In genomic region chr2:64848363-64848762, GRCh38 we compare ENCODE assay signal across 1 cellular context.
TF ChIP-seq lines count a peak whose summit lies in the region.

No MANE protein-coding gene starts in this region.

TF ChIP-seq in HepG2, 621 proteins besides CTCF, POLR2A, EP300 and RAD21 (continued from another document):
- TF ChIP-seq, protein P1, sequence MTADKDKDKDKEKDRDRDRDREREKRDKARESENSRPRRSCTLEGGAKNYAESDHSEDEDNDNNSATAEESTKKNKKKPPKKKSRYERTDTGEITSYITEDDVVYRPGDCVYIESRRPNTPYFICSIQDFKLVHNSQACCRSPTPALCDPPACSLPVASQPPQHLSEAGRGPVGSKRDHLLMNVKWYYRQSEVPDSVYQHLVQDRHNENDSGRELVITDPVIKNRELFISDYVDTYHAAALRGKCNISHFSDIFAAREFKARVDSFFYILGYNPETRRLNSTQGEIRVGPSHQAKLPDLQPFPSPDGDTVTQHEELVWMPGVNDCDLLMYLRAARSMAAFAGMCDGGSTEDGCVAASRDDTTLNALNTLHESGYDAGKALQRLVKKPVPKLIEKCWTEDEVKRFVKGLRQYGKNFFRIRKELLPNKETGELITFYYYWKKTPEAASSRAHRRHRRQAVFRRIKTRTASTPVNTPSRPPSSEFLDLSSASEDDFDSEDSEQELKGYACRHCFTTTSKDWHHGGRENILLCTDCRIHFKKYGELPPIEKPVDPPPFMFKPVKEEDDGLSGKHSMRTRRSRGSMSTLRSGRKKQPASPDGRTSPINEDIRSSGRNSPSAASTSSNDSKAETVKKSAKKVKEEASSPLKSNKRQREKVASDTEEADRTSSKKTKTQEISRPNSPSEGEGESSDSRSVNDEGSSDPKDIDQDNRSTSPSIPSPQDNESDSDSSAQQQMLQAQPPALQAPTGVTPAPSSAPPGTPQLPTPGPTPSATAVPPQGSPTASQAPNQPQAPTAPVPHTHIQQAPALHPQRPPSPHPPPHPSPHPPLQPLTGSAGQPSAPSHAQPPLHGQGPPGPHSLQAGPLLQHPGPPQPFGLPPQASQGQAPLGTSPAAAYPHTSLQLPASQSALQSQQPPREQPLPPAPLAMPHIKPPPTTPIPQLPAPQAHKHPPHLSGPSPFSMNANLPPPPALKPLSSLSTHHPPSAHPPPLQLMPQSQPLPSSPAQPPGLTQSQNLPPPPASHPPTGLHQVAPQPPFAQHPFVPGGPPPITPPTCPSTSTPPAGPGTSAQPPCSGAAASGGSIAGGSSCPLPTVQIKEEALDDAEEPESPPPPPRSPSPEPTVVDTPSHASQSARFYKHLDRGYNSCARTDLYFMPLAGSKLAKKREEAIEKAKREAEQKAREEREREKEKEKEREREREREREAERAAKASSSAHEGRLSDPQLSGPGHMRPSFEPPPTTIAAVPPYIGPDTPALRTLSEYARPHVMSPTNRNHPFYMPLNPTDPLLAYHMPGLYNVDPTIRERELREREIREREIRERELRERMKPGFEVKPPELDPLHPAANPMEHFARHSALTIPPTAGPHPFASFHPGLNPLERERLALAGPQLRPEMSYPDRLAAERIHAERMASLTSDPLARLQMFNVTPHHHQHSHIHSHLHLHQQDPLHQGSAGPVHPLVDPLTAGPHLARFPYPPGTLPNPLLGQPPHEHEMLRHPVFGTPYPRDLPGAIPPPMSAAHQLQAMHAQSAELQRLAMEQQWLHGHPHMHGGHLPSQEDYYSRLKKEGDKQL (CRISPR knock-in tag; IDR thresholded peaks at IDR 0.05; ENCODE audit: low read depth) = no peak
- TF ChIP-seq HNF1B (CRISPR knock-in tag; IDR thresholded peaks at IDR 0.05) = no peak
- no peak for TF ChIP-seq PHF5A (CRISPR knock-in tag; IDR thresholded peaks at IDR 0.05; ENCODE audit: low read depth, unreplicated experiment)
- no peak for TF ChIP-seq KAT7 (CRISPR knock-in tag; IDR thresholded peaks at IDR 0.05; ENCODE audit: borderline replicate concordance)
- no peak for TF ChIP-seq TAF15 (IDR thresholded peaks at IDR 0.05; ENCODE audit: low read depth, low read length, poor library complexity, severe bottlenecking)
